In the genomic region with DNA sequence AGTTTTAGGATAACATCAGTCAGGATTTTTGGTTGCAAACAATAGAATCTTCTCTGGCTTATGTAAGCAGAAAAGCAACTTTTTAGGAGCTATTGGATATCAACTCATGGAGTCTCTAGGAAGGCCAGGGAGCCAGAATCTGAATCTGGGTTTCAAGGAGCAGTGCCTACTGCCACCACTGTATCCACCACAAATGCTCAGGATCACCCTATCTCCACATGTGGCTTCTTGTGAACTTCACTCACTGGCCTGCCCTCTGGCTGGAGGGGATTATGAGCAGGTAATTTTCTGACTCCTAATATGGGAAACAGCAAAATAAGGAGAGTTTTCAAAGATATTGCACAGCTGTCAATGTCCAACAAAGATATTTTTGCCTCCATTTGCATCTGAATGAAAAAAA, we compare ENCODE assay signal across 16 cellular contexts.
DNase-seq lines count a peak whose midpoint lies in the region; ATAC-seq, FAIRE-seq and TF ChIP-seq lines count a peak whose summit lies in the region.
"Had no signal": no experiment of that assay in that cellular context is flagged by ENCODE, and none has a peak within 500 bp of the region (broad histone marks: within the 10 kb centered on the region; RNA-seq: fewer than 3 reads in every experiment).

No MANE protein-coding gene starts in this region.

- H4K20me1 ChIP-seq in endothelial cell of umbilical vein (replicated peaks; ENCODE audit: control insufficient read depth, extremely low read depth, insufficient read depth, low read length), result no peaks in the 10 kb centered on the region

- TF ChIP-seq CTCF in endothelial cell of umbilical vein (IDR thresholded peaks at IDR 0.05; ENCODE audit: extremely low read depth in 1 of 2, insufficient read depth in 1 of 2, low read depth in 1 of 2, low read length in 2 of 2) (no peak), dorsolateral prefrontal cortex (IDR thresholded peaks at IDR 0.05 in 54 of 56, conservative IDR thresholded peaks at IDR 0.05 in 2 of 56; ENCODE audit: low read depth in 1 of 56, partially characterized antibody in 56 of 56) (no peak)

- no peak overlapping the region for H3K18ac ChIP-seq in mesendoderm (ENCODE audit: low read length)

- no peaks in the 10 kb centered on the region for H3K27me3 ChIP-seq in endothelial cell of umbilical vein (ENCODE audit: control insufficient read depth in 2 of 2, insufficient read depth in 2 of 2, low read length in 2 of 2)
- H3K27me3 ChIP-seq in mesendoderm (ENCODE audit: insufficient read depth, low read length, poor library complexity), result no peaks in the 10 kb centered on the region
- no peaks in the 10 kb centered on the region for H3K27me3 ChIP-seq in dorsolateral prefrontal cortex
- H3K27me3 ChIP-seq in effector memory CD4-positive, alpha-beta T cell (replicated peaks; ENCODE audit: control insufficient read depth, insufficient read depth, low read length, poor library complexity, severe bottlenecking), result no peaks in the 10 kb centered on the region
- H3K27me3 ChIP-seq: pancreas had no signal

- H4K8ac ChIP-seq in mesendoderm (ENCODE audit: low read depth, low read length), result no peak overlapping the region

- H2BK5ac ChIP-seq in mesendoderm (ENCODE audit: low read length), result no peak overlapping the region

- dilution Hi-C loops in endothelial cell of umbilical vein (cut with MboI; ENCODE audit: extremely low pct_ligation_motif_present, low sequenced_read_pairs), result no loop called here

- no peaks in the 10 kb centered on the region for H3K9me3 ChIP-seq in endothelial cell of umbilical vein (replicated peaks; ENCODE audit: control insufficient read depth, insufficient read depth, low read length)
- no peaks in the 10 kb centered on the region for H3K9me3 ChIP-seq in effector memory CD4-positive, alpha-beta T cell (ENCODE audit: control insufficient read depth, low read length)
- H3K9me3 ChIP-seq: pancreas had no signal

- no peak for TF ChIP-seq POLR2A in endothelial cell of umbilical vein (IDR thresholded peaks at IDR 0.05; ENCODE audit: low read depth, low read length)

- H3K9me1 ChIP-seq in endothelial cell of umbilical vein (replicated peaks; ENCODE audit: control insufficient read depth, extremely low read depth, insufficient read depth, low read length), result no peaks in the 10 kb centered on the region

- ATAC-seq in HG02610 (IDR thresholded peaks at IDR 0.05; ENCODE audit: unreplicated experiment), result no peak
- ATAC-seq: activated CD4-positive, alpha-beta T cell treated with anti-CD3 and anti-CD28 coated beads for 36 hours; naive thymus-derived CD4-positive, alpha-beta T cell had no signal

- H3K27ac ChIP-seq in endothelial cell of umbilical vein (ENCODE audit: insufficient read depth, low read depth, low read length) (peak overlapping the region; percentile 83), mesendoderm (ENCODE audit: low read depth, low read length) (no peak overlapping the region), dorsolateral prefrontal cortex (peak overlapping the region in 1 of 59 donors; percentile 13)
- no peak overlapping the region for H3K27ac ChIP-seq in effector memory CD4-positive, alpha-beta T cell (ENCODE audit: insufficient read depth, low read length, poor library complexity, severe bottlenecking)
- H3K27ac ChIP-seq: KMS-11 had no signal

- H3K4me2 ChIP-seq in endothelial cell of umbilical vein (ENCODE audit: insufficient read depth, low read length), result peak overlapping the region; percentile 52
- no peak overlapping the region for H3K4me2 ChIP-seq in mesendoderm (ENCODE audit: low read length)
- H3K4me2 ChIP-seq: KMS-11 had no signal

- CTCF ChIA-PET in endothelial cell of umbilical vein (lab: Charles Lee), result interaction anchor here (0.7 to 2.3 kb wide), 14 partner anchors 11 to 576 kb away, joined by 3 to 8 read pairs (median 4); no protein-coding TSS in a partner anchor

- no peak overlapping the region for H3K9ac ChIP-seq in endothelial cell of umbilical vein (replicated peaks; ENCODE audit: extremely low read depth, insufficient read depth, low read length)
- H3K9ac ChIP-seq in mesendoderm (ENCODE audit: low read length), result no peak overlapping the region
- H3K9ac ChIP-seq: KMS-11 had no signal

- no TSS peak for BruUV-seq in endothelial cell of umbilical vein (replicated peaks; lab: Mats Ljungman, UMichigan)

- no peak overlapping the region for H3K56ac ChIP-seq in mesendoderm (ENCODE audit: low read length)

- H2BK120ac ChIP-seq in mesendoderm (ENCODE audit: low read depth, low read length), result no peak overlapping the region

- H3K4me1 ChIP-seq in endothelial cell of umbilical vein (ENCODE audit: control insufficient read depth, extremely low read depth, insufficient read depth, low read length), result peaks cover 27% of the 10 kb centered on the region
- H3K4me1 ChIP-seq in mesendoderm (ENCODE audit: control insufficient read depth, low read depth, low read length), result no peaks in the 10 kb centered on the region
- no peaks in the 10 kb centered on the region for H3K4me1 ChIP-seq in effector memory CD4-positive, alpha-beta T cell (ENCODE audit: control insufficient read depth, insufficient read depth, low read length, poor library complexity, severe bottlenecking)

- no peak overlapping the region for H2AK5ac ChIP-seq in mesendoderm (ENCODE audit: low read length)

- no peak for FAIRE-seq in endothelial cell of umbilical vein (lab: Jason Lieb, UNC)

- intact Hi-C loops in endothelial cell of umbilical vein (cut with micrococcal nuclease), result loop anchor here (1.0 kb wide), 5 partner anchors 37 to 385 kb away; partner anchors contain the start of genes CCDC148 and PKP4
- intact Hi-C loops in dorsolateral prefrontal cortex (cut with DNase I), result no loop called here

- no peak overlapping the region for H4K5ac ChIP-seq in mesendoderm (ENCODE audit: low read length)

- DNase-seq in ELR (ENCODE audit: low read depth) (peak; percentile 51), NCI-H69 (lab: John Stamatoyannopoulos, UW) (peak; percentile 45), endothelial cell of umbilical vein (ENCODE audit: low read depth, low spot score) (no peak), mesendoderm (peak; percentile 4), dorsolateral prefrontal cortex (no peak)
- DNase-seq in effector memory CD4-positive, alpha-beta T cell, result no peak
- DNase-seq in activated naive CD4-positive, alpha-beta T cell treated with anti-CD3 and anti-CD28 coated beads, Interleukin-2, amount 50 U/mL, for 16 hours, result no peak
- DNase-seq: activated CD4-positive, alpha-beta T cell treated with anti-CD3 and anti-CD28 coated beads for 36 hours; activated gamma-delta T cell treated with Interleukin-2 at 50 U/mL for 16 hours; naive thymus-derived CD4-positive, alpha-beta T cell; NCI-H1105; NCI-H524 treated with DMSO at 0.1 percent for 48 hours; stimulated activated CD4-positive, alpha-beta T cell treated with anti-CD3 and anti-CD28 coated beads, Interleukin-2, amount 100 ng/mL, for 48 hours had no signal

- no peak overlapping the region for H3K4ac ChIP-seq in mesendoderm (ENCODE audit: low read depth, low read length)

- no peak overlapping the region for H2BK15ac ChIP-seq in mesendoderm (replicated peaks; ENCODE audit: low read depth)

- no peaks in the 10 kb centered on the region for H3K36me3 ChIP-seq in endothelial cell of umbilical vein (ENCODE audit: control insufficient read depth in 2 of 2, extremely low read depth in 1 of 2, insufficient read depth in 2 of 2, low read length in 2 of 2)
- no peaks in the 10 kb centered on the region for H3K36me3 ChIP-seq in mesendoderm (ENCODE audit: control insufficient read depth, insufficient read depth, low read length)
- no peaks in the 10 kb centered on the region for H3K36me3 ChIP-seq in effector memory CD4-positive, alpha-beta T cell (ENCODE audit: control insufficient read depth, insufficient read depth, low read length)
- H3K36me3 ChIP-seq: pancreas had no signal

- POLR2A ChIA-PET in endothelial cell of umbilical vein (lab: Charles Lee), result interaction anchor here (1.5 kb wide), 1 partner anchor 143 kb away, joined by 4 read pairs; the partner anchor contains the start of genes CCDC148 and PKP4

- no peak overlapping the region for H2AFZ ChIP-seq in endothelial cell of umbilical vein (ENCODE audit: low read depth, low read length)

- H3K79me1 ChIP-seq in mesendoderm (ENCODE audit: low read length), result peaks cover 2% of the 10 kb centered on the region

- H3K4me3 ChIP-seq in endothelial cell of umbilical vein (replicated peaks in 1 of 3; ENCODE audit: insufficient read depth in 1 of 3, low read depth in 1 of 3, low read length in 3 of 3) (no peak overlapping the region), mesendoderm (ENCODE audit: low read length) (no peak overlapping the region), dorsolateral prefrontal cortex (no peak overlapping the region)
- H3K4me3 ChIP-seq in effector memory CD4-positive, alpha-beta T cell (ENCODE audit: insufficient read depth, low read depth, low read length, poor library complexity, severe bottlenecking), result no peak overlapping the region
- H3K4me3 ChIP-seq: pancreas had no signal

- H3K79me2 ChIP-seq in endothelial cell of umbilical vein (ENCODE audit: control insufficient read depth, insufficient read depth, low read length), result no peaks in the 10 kb centered on the region
- H3K79me2 ChIP-seq in mesendoderm (ENCODE audit: control insufficient read depth, insufficient read depth, low read length), result no peaks in the 10 kb centered on the region

- H3K23ac ChIP-seq in mesendoderm (ENCODE audit: low read length), result no peak overlapping the region

TF ChIP-seq in endothelial cell of umbilical vein, 7 proteins besides CTCF, POLR2A, EP300 and RAD21:
- TF ChIP-seq POLR2AphosphoS5 (IDR thresholded peaks at IDR 0.05; ENCODE audit: insufficient read depth, low read depth, low read length) (no peak), JUN (IDR thresholded peaks at IDR 0.05; ENCODE audit: borderline replicate concordance, insufficient read depth, insufficient read length, low read depth) (no peak), EZH2 (IDR thresholded peaks at IDR 0.05; ENCODE audit: borderline replicate concordance, low read depth, low read length, severe bottlenecking) (no peak), FOS (IDR thresholded peaks at IDR 0.05; ENCODE audit: borderline replicate concordance, insufficient read depth, low read length) (no peak), MYC (IDR thresholded peaks at IDR 0.05; ENCODE audit: low read depth, low read length) (no peak), GATA2 (IDR thresholded peaks at IDR 0.05; ENCODE audit: insufficient read depth, insufficient read length, low read depth, low read length) (no peak)
- TF ChIP-seq, protein P1, sequence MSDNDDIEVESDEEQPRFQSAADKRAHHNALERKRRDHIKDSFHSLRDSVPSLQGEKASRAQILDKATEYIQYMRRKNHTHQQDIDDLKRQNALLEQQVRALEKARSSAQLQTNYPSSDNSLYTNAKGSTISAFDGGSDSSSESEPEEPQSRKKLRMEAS (IDR thresholded peaks at IDR 0.05; ENCODE audit: insufficient read depth, insufficient read length), result no peak
TF ChIP-seq in endothelial cell of umbilical vein: peak in this region for 0.

Comparison
In these comparisons a context has a peak if more than half of its experiments do, and no peak if none do; other contexts are left out.
1. DNase-seq: peak in ELR (single experiment), NCI-H69 (single experiment) and mesendoderm (single experiment); none in endothelial cell of umbilical vein (single experiment), dorsolateral prefrontal cortex (0 of 10), effector memory CD4-positive, alpha-beta T cell (0 of 3) and activated naive CD4-positive, alpha-beta T cell treated with anti-CD3 and anti-CD28 coated beads, Interleukin-2, amount 50 U/mL, for 16 hours (single experiment).